In the genomic region with DNA sequence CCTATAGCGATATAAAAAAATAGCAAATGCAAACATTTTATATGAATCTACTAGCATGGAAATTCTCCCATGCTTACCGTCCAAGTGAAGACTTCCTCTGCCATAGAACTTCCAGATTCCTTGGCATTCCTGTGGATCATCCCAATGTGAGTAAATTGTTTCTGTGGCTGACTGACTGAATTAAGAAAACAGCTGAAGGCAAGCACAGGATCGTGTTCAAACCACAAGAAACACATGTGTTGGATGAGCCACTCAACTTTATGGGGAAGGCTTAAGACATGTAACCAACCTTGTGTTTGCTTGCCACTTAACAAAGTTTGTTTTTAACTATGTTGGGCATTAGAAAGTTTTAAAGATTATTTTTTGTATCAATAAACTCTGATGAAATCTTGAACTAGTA, we compare ENCODE assay signal across 1 cellular context.
TF ChIP-seq lines count a peak whose summit lies in the region.

No MANE protein-coding gene starts in this region.

TF ChIP-seq in K562, 482 proteins besides CTCF, POLR2A, EP300 and RAD21:
- TF ChIP-seq MXI1 (IDR thresholded peaks at IDR 0.05; ENCODE audit: low read depth, low read length), result no peak
- TF ChIP-seq MTA3 (IDR thresholded peaks at IDR 0.05; ENCODE audit: borderline replicate concordance), result no peak
- no peak for TF ChIP-seq NFRKB (IDR thresholded peaks at IDR 0.05; ENCODE audit: low read depth)
- TF ChIP-seq CBX8 (IDR thresholded peaks at IDR 0.05; ENCODE audit: borderline replicate concordance, extremely low read depth, low read depth, low read length, poor library complexity, severe bottlenecking), result peak; percentile 60
